9 cellular contexts compared by ENCODE assay signal in the genomic region with DNA sequence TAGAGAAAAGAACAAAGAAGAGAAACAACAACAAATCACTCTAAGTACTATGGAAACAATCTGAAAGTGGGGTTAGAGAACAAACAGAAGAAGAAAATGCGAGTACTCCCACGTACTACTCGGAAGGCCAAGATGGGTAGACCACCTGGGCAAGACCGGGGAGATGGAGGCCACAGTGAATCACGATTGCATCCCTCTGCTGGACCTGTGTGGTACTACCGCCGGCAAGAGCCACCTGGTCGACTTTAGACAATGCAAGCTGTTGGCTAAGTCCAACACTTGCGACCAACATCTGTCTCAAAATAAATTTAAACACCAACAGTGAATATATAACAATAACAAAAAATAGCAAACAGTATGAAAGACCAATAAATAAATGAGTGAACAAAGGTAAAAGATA. TPM values are rescaled to one million over a fixed set of nuclear protein-coding genes. Genes with fewer than 3 reads are reported as not detected.
A peak's percentile ranks its signal among the peaks of the same experiment; 100 is the strongest.
DNase-seq lines count a peak whose midpoint lies in the region; ATAC-seq, FAIRE-seq and TF ChIP-seq lines count a peak whose summit lies in the region.
"Had no signal": no experiment of that assay in that cellular context is flagged by ENCODE, and none has a peak within 500 bp of the region (broad histone marks: within the 10 kb centered on the region; RNA-seq: fewer than 3 reads in every experiment).

No MANE protein-coding gene starts in this region.

- H3K79me2 ChIP-seq in keratinocyte (ENCODE audit: control insufficient read depth, insufficient read depth, low read length), result no peaks in the 10 kb centered on the region
- H3K79me2 ChIP-seq: parathyroid adenoma had no signal

- ATAC-seq in CD4-positive, alpha-beta T cell (ENCODE audit: poor library complexity), result no peak
- ATAC-seq in SK-N-SH treated with all-trans-retinoic acid at 6 μM for 48 hours (peak; percentile 32; the same call in 1 of the 3 replicates), HG02970 (IDR thresholded peaks at IDR 0.05; ENCODE audit: low FRiP score, unreplicated experiment) (no peak)

- CTCF ChIA-PET in CD4-positive, alpha-beta T cell (lab: Charles Lee), result no interaction called here

- FAIRE-seq in keratinocyte (lab: Jason Lieb, UNC), result no peak

- H3K9me3 Mint-ChIP-seq in CD4-positive, alpha-beta T cell, result peaks cover 30% of the 10 kb centered on the region

- H3K9me1 ChIP-seq in keratinocyte (ENCODE audit: control insufficient read depth, extremely low read depth, insufficient read depth, low read length), result no peaks in the 10 kb centered on the region

- H3K9ac ChIP-seq in keratinocyte (ENCODE audit: control insufficient read depth, extremely low read depth, insufficient read depth, low read length), result no peak overlapping the region
- H3K9ac ChIP-seq: parathyroid adenoma had no signal

- H3K4me3 ChIP-seq in keratinocyte (ENCODE audit: control insufficient read depth in 2 of 3, extremely low read depth in 1 of 3, insufficient read depth in 2 of 3, low read depth in 1 of 3, low read length in 3 of 3), result no peak overlapping the region

- no peak overlapping the region for H2AFZ ChIP-seq in keratinocyte (ENCODE audit: control insufficient read depth, low read length)
- H2AFZ ChIP-seq: parathyroid adenoma had no signal

- dilution Hi-C loops in keratinocyte (cut with MboI; ENCODE audit: extremely low pct_ligation_motif_present, low sequenced_read_pairs), result no loop called here

- no peaks in the 10 kb centered on the region for H4K20me1 ChIP-seq in keratinocyte (ENCODE audit: control insufficient read depth, extremely low read depth, insufficient read depth, low read length)

- no peak overlapping the region for H3K4me2 ChIP-seq in keratinocyte (ENCODE audit: control insufficient read depth, extremely low read depth, insufficient read depth, low read depth, low read length)

- no peak for DNase-seq in CD4-positive, alpha-beta T cell
- DNase-seq in keratinocyte (ENCODE audit: low read depth, low spot score) (no peak), T-helper 2 cell (no peak)
- DNase-seq in activated CD8-positive, alpha-beta memory T cell treated with anti-CD3 and anti-CD28 coated beads, Interleukin-2, amount 50 U/mL, for 4 hours, result no peak
- DNase-seq: NCI-H1417 treated with DMSO at 0.1 percent for 48 hours had no signal

- H3K27me3 Mint-ChIP-seq in CD4-positive, alpha-beta T cell, result no peaks in the 10 kb centered on the region

- intact Hi-C loops in CD4-positive, alpha-beta T cell (cut with DNase I, micrococcal nuclease), result no loop called here

- no peaks in the 10 kb centered on the region for H3K36me3 Mint-ChIP-seq in CD4-positive, alpha-beta T cell (ENCODE audit: low read depth)

- H3K4me3 Mint-ChIP-seq in CD4-positive, alpha-beta T cell, result no peak overlapping the region

- no peaks in the 10 kb centered on the region for H3K4me1 ChIP-seq in keratinocyte (ENCODE audit: control insufficient read depth, extremely low read depth, insufficient read depth, low read length)
- H3K4me1 ChIP-seq: parathyroid adenoma had no signal

- H3K27me3 ChIP-seq in CD4-positive, alpha-beta T cell (ENCODE audit: control insufficient read depth, insufficient read depth, low read length), result no peaks in the 10 kb centered on the region
- no peaks in the 10 kb centered on the region for H3K27me3 ChIP-seq in keratinocyte (ENCODE audit: control insufficient read depth, extremely low read depth, insufficient read depth, low read length)

- H3K9me3 ChIP-seq in CD4-positive, alpha-beta T cell (ENCODE audit: control insufficient read depth, low read length), result no peaks in the 10 kb centered on the region
- no peaks in the 10 kb centered on the region for H3K9me3 ChIP-seq in keratinocyte (ENCODE audit: control insufficient read depth, low read depth, low read length)

- H3K27ac ChIP-seq in CD4-positive, alpha-beta T cell (ENCODE audit: low read depth, low read length), result no peak overlapping the region
- H3K27ac ChIP-seq in keratinocyte (ENCODE audit: control insufficient read depth, insufficient read depth, low read length), result no peak overlapping the region
- H3K27ac ChIP-seq: parathyroid adenoma had no signal

- no peaks in the 10 kb centered on the region for H3K4me1 Mint-ChIP-seq in CD4-positive, alpha-beta T cell (ENCODE audit: low read depth)

- TF ChIP-seq CTCF in CD4-positive, alpha-beta T cell (IDR thresholded peaks at IDR 0.05), result peak; percentile 20
- TF ChIP-seq CTCF in GM12874 (IDR thresholded peaks at IDR 0.05; ENCODE audit: insufficient read depth, low read depth, low read length) (peak; percentile 38; the same call in 1 of the 2 replicates), keratinocyte (optimal IDR thresholded peaks at IDR 0.05 in 1 of 3, IDR thresholded peaks at IDR 0.05 in 1 of 3, conservative IDR thresholded peaks at IDR 0.05 in 1 of 3; ENCODE audit: extremely low read depth in 1 of 3, insufficient read depth in 2 of 3, low read length in 3 of 3) (peak in 2 of 3 experiments; percentile 28 to 47)

- H3K36me3 ChIP-seq in keratinocyte (ENCODE audit: control insufficient read depth in 2 of 2, extremely low read depth in 1 of 2, insufficient read depth in 2 of 2, low read length in 2 of 2), result no peaks in the 10 kb centered on the region

- POLR2A ChIA-PET in CD4-positive, alpha-beta T cell (lab: Charles Lee), result no interaction called here

- H3K27ac Mint-ChIP-seq in CD4-positive, alpha-beta T cell, result no peak overlapping the region

TF ChIP-seq in SK-N-SH treated with all-trans-retinoic acid at 6 μM for 48 hours, 23 proteins besides CTCF, POLR2A, EP300 and RAD21 (continues in another document):
- TF ChIP-seq OSR1 (CRISPR knock-in tag; IDR thresholded peaks at IDR 0.05) (no peak), GLIS3 (CRISPR knock-in tag; IDR thresholded peaks at IDR 0.05) (no peak), PPARA (CRISPR knock-in tag; IDR thresholded peaks at IDR 0.05; ENCODE audit: borderline replicate concordance) (no peak), ZNF70 (CRISPR knock-in tag; IDR thresholded peaks at IDR 0.05) (no peak), RARB (CRISPR knock-in tag; IDR thresholded peaks at IDR 0.05) (no peak), TOX (CRISPR knock-in tag; IDR thresholded peaks at IDR 0.05; ENCODE audit: borderline replicate concordance) (no peak), BACH2 (CRISPR knock-in tag; IDR thresholded peaks at IDR 0.05; ENCODE audit: borderline replicate concordance) (no peak), ESRRG (CRISPR knock-in tag; IDR thresholded peaks at IDR 0.05) (no peak), ZC3H10 (CRISPR knock-in tag; IDR thresholded peaks at IDR 0.05) (no peak), SNAI2 (CRISPR knock-in tag; IDR thresholded peaks at IDR 0.05) (no peak), CSDC2 (CRISPR knock-in tag; IDR thresholded peaks at IDR 0.05) (no peak), ARNTL (CRISPR knock-in tag; IDR thresholded peaks at IDR 0.05; ENCODE audit: borderline replicate concordance, low read depth) (no peak), TCF4 (CRISPR knock-in tag; IDR thresholded peaks at IDR 0.05; ENCODE audit: borderline replicate concordance) (no peak)
- TF ChIP-seq, protein P1, sequence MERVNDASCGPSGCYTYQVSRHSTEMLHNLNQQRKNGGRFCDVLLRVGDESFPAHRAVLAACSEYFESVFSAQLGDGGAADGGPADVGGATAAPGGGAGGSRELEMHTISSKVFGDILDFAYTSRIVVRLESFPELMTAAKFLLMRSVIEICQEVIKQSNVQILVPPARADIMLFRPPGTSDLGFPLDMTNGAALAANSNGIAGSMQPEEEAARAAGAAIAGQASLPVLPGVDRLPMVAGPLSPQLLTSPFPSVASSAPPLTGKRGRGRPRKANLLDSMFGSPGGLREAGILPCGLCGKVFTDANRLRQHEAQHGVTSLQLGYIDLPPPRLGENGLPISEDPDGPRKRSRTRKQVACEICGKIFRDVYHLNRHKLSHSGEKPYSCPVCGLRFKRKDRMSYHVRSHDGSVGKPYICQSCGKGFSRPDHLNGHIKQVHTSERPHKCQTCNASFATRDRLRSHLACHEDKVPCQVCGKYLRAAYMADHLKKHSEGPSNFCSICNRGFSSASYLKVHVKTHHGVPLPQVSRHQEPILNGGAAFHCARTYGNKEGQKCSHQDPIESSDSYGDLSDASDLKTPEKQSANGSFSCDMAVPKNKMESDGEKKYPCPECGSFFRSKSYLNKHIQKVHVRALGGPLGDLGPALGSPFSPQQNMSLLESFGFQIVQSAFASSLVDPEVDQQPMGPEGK (CRISPR knock-in tag; IDR thresholded peaks at IDR 0.05; ENCODE audit: borderline replicate concordance), result no peak
- TF ChIP-seq, protein P2, sequence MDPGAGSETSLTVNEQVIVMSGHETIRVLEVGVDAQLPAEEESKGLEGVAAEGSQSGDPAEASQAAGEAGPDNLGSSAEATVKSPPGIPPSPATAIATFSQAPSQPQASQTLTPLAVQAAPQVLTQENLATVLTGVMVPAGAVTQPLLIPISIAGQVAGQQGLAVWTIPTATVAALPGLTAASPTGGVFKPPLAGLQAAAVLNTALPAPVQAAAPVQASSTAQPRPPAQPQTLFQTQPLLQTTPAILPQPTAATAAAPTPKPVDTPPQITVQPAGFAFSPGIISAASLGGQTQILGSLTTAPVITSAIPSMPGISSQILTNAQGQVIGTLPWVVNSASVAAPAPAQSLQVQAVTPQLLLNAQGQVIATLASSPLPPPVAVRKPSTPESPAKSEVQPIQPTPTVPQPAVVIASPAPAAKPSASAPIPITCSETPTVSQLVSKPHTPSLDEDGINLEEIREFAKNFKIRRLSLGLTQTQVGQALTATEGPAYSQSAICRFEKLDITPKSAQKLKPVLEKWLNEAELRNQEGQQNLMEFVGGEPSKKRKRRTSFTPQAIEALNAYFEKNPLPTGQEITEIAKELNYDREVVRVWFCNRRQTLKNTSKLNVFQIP (CRISPR knock-in tag; IDR thresholded peaks at IDR 0.05; ENCODE audit: borderline replicate concordance, low read depth), result no peak

RNA-seq across cellular contexts. Expression of gene ZNF91, which starts 45.5 kb away (rescaled TPM):
- 10 to 100 TPM; 95.5 to 99.3 TPM for total RNA-seq in CD4-positive, alpha-beta T cell
- 9.4 to 15.7 TPM (median 14.1 TPM) in 3 replicates for polyA plus RNA-seq in keratinocyte
- polyA plus RNA-seq in keratinocyte (2011; ENCODE audit: low read depth), result 59.9 TPM
- polyA plus RNA-seq in keratinocyte (2011; cell fraction: cytosol; rRNA removed), result 5.1 and 10.0 TPM in 2 replicates
- 50.1 and 63.7 TPM in 2 replicates for polyA plus RNA-seq in keratinocyte (2011; cell fraction: nucleus; rRNA removed)
- polyA plus RNA-seq in keratinocyte (2012; ENCODE audit: low replicate concordance), result 6.0 and 22.7 TPM in 2 replicates
- polyA minus RNA-seq in keratinocyte, result 11.6 to 42.0 TPM (median 32.7 TPM) in 3 replicates
- polyA minus RNA-seq in keratinocyte (2011; cell fraction: cytosol; rRNA and poly(A)+ RNA removed), result 15.0 TPM
- 46.6 and 90.6 TPM in 2 replicates for polyA minus RNA-seq in keratinocyte (2011; cell fraction: nucleus; rRNA and poly(A)+ RNA removed)
